Comparison of ENCODE assay signal across 22 cellular contexts in genomic region chr3:143321058-143321769, GRCh38.
DNase-seq lines count a peak whose midpoint lies in the region; ATAC-seq, FAIRE-seq and TF ChIP-seq lines count a peak whose summit lies in the region.
"Had no signal": no experiment of that assay in that cellular context is flagged by ENCODE, and none has a peak within 500 bp of the region (broad histone marks: within the 10 kb centered on the region; RNA-seq: fewer than 3 reads in every experiment).

No MANE protein-coding gene starts in this region.

- H3K79me2 ChIP-seq in endothelial cell of umbilical vein (ENCODE audit: control insufficient read depth, insufficient read depth, low read length), result no peaks in the 10 kb centered on the region

- H3K36me3 ChIP-seq in endothelial cell of umbilical vein (ENCODE audit: control insufficient read depth in 2 of 2, extremely low read depth in 1 of 2, insufficient read depth in 2 of 2, low read length in 2 of 2) (no peaks in the 10 kb centered on the region), right lobe of liver (no peaks in the 10 kb centered on the region)
- H3K36me3 ChIP-seq: MG63, SJCRH30 had no signal

- no TSS peak for BruUV-seq in endothelial cell of umbilical vein (replicated peaks; lab: Mats Ljungman, UMichigan)

- intact Hi-C loops in activated CD8-positive, alpha-beta T cell treated with anti-CD3 and anti-CD28 coated beads for 36 hours (cut with micrococcal nuclease), result no loop called here
- intact Hi-C loops in endothelial cell of umbilical vein (cut with micrococcal nuclease) (no loop called here), right lobe of liver (cut with DNase I) (no loop called here)

- H3K4me1 ChIP-seq in endothelial cell of umbilical vein (ENCODE audit: control insufficient read depth, extremely low read depth, insufficient read depth, low read length) (no peaks in the 10 kb centered on the region), right lobe of liver (no peaks in the 10 kb centered on the region)
- H3K4me1 ChIP-seq: SJCRH30 had no signal

- POLR2A ChIA-PET in activated CD8-positive, alpha-beta T cell treated with anti-CD3 and anti-CD28 coated beads, Interleukin-2, amount 10 ng/mL, durations not matched to agents 7 days and 5 days (lab: Charles Lee), result no interaction called here
- POLR2A ChIA-PET in activated CD8-positive, alpha-beta T cell treated with anti-CD3 and anti-CD28 coated beads for 36 hours (lab: Charles Lee), result no interaction called here
- POLR2A ChIA-PET in endothelial cell of umbilical vein (lab: Charles Lee), result interaction anchor here (0.6 kb wide), 1 partner anchor 161 kb away, joined by 3 read pairs; no protein-coding TSS in a partner anchor

- no peak overlapping the region for H3K4me3 Mint-ChIP-seq in activated CD8-positive, alpha-beta T cell treated with anti-CD3 and anti-CD28 coated beads, Interleukin-2, amount 10 ng/mL, durations not matched to agents 7 days and 5 days
- H3K4me3 Mint-ChIP-seq in activated CD8-positive, alpha-beta T cell treated with anti-CD3 and anti-CD28 coated beads for 36 hours, result no peak overlapping the region
- H3K4me3 Mint-ChIP-seq: CD8-positive, alpha-beta T cell had no signal

- TF ChIP-seq POLR2A in endothelial cell of umbilical vein (IDR thresholded peaks at IDR 0.05; ENCODE audit: low read depth, low read length) (no peak), right lobe of liver (IDR thresholded peaks at IDR 0.05) (no peak)

- CTCF ChIA-PET in activated CD8-positive, alpha-beta T cell treated with anti-CD3 and anti-CD28 coated beads, Interleukin-2, amount 10 ng/mL, durations not matched to agents 7 days and 5 days (lab: Charles Lee), result no interaction called here
- CTCF ChIA-PET in activated CD8-positive, alpha-beta T cell treated with anti-CD3 and anti-CD28 coated beads for 36 hours (lab: Charles Lee), result interaction anchor here (0.7 kb wide), 1 partner anchor 9 kb away, joined by 3 read pairs; no protein-coding TSS in a partner anchor
- CTCF ChIA-PET in endothelial cell of umbilical vein (lab: Charles Lee), result interaction anchor here (1.0 to 1.5 kb wide), 2 partner anchors 9 to 353 kb away, joined by 4 to 6 read pairs; no protein-coding TSS in a partner anchor

- no peaks in the 10 kb centered on the region for H4K20me1 ChIP-seq in endothelial cell of umbilical vein (replicated peaks; ENCODE audit: control insufficient read depth, extremely low read depth, insufficient read depth, low read length)

- TF ChIP-seq CTCF in activated CD8-positive, alpha-beta T cell treated with anti-CD3 and anti-CD28 coated beads for 36 hours (IDR thresholded peaks at IDR 0.05), result no peak
- no peak for TF ChIP-seq CTCF in endothelial cell of umbilical vein (IDR thresholded peaks at IDR 0.05; ENCODE audit: extremely low read depth in 1 of 2, insufficient read depth in 1 of 2, low read depth in 1 of 2, low read length in 2 of 2)
- TF ChIP-seq CTCF in right lobe of liver (IDR thresholded peaks at IDR 0.05), result no peak

- H3K36me3 Mint-ChIP-seq in activated CD8-positive, alpha-beta T cell treated with anti-CD3 and anti-CD28 coated beads, Interleukin-2, amount 10 ng/mL, durations not matched to agents 7 days and 5 days (ENCODE audit: low read depth), result no peaks in the 10 kb centered on the region
- H3K36me3 Mint-ChIP-seq in activated CD8-positive, alpha-beta T cell treated with anti-CD3 and anti-CD28 coated beads for 36 hours (ENCODE audit: low read depth), result peaks cover 1% of the 10 kb centered on the region

- peak overlapping the region; percentile 11 for H2AFZ ChIP-seq in endothelial cell of umbilical vein (ENCODE audit: low read depth, low read length)
- H2AFZ ChIP-seq: PC-9 had no signal

- H3K4me1 Mint-ChIP-seq in activated CD8-positive, alpha-beta T cell treated with anti-CD3 and anti-CD28 coated beads, Interleukin-2, amount 10 ng/mL, durations not matched to agents 7 days and 5 days (ENCODE audit: low read depth), result no peaks in the 10 kb centered on the region
- peaks cover under 1% of the 10 kb centered on the region for H3K4me1 Mint-ChIP-seq in activated CD8-positive, alpha-beta T cell treated with anti-CD3 and anti-CD28 coated beads for 36 hours (ENCODE audit: low read depth)

- H3K27me3 Mint-ChIP-seq in activated CD8-positive, alpha-beta T cell treated with anti-CD3 and anti-CD28 coated beads, Interleukin-2, amount 10 ng/mL, durations not matched to agents 7 days and 5 days (ENCODE audit: low read depth), result no peaks in the 10 kb centered on the region
- no peaks in the 10 kb centered on the region for H3K27me3 Mint-ChIP-seq in activated CD8-positive, alpha-beta T cell treated with anti-CD3 and anti-CD28 coated beads for 36 hours

- no peaks in the 10 kb centered on the region for H3K27me3 ChIP-seq in endothelial cell of umbilical vein (ENCODE audit: control insufficient read depth in 2 of 2, insufficient read depth in 2 of 2, low read length in 2 of 2)
- H3K27me3 ChIP-seq in right lobe of liver, result no peaks in the 10 kb centered on the region
- H3K27me3 ChIP-seq: MG63, SJCRH30 had no signal

- peak overlapping the region; percentile 12 for H3K27ac Mint-ChIP-seq in activated CD8-positive, alpha-beta T cell treated with anti-CD3 and anti-CD28 coated beads, Interleukin-2, amount 10 ng/mL, durations not matched to agents 7 days and 5 days
- no peak overlapping the region for H3K27ac Mint-ChIP-seq in activated CD8-positive, alpha-beta T cell treated with anti-CD3 and anti-CD28 coated beads for 36 hours
- H3K27ac Mint-ChIP-seq: CD8-positive, alpha-beta T cell had no signal

- DNase-seq in activated CD8-positive, alpha-beta T cell treated with anti-CD3 and anti-CD28 coated beads, Interleukin-2, amount 10 ng/mL, durations not matched to agents 7 days and 5 days, result no peak
- no peak for DNase-seq in activated CD8-positive, alpha-beta T cell treated with anti-CD3 and anti-CD28 coated beads for 36 hours
- DNase-seq in endothelial cell of umbilical vein (ENCODE audit: low read depth, low spot score) (no peak), UCSD-AML1 (lab: John Stamatoyannopoulos, UW; ENCODE audit: unreplicated experiment) (no peak), HCEC 1CT (no peak), right lobe of liver (no peak), HPDE6-E6E7 (ENCODE audit: extremely low spot score) (no peak)
- DNase-seq: CD8-positive, alpha-beta T cell; DMS53; GOT3; IMR-90; Kasumi-1; MG63; NCI-H187; NCI-H2107; NCI-H2227 treated with DMSO at 0.1 percent for 48 hours; NCI-H510A treated with DMSO at 0.1 percent for 48 hours; NCI-H82; PC-9; SJCRH30 had no signal

- FAIRE-seq in endothelial cell of umbilical vein (lab: Jason Lieb, UNC), result no peak
- FAIRE-seq: A204.1 had no signal

- no peak overlapping the region for H3K4me2 ChIP-seq in endothelial cell of umbilical vein (ENCODE audit: insufficient read depth, low read length)
- H3K4me2 ChIP-seq: PC-9 had no signal

- no peak for ATAC-seq in activated CD8-positive, alpha-beta T cell treated with anti-CD3 and anti-CD28 coated beads, Interleukin-2, amount 10 ng/mL, durations not matched to agents 7 days and 5 days
- no peak for ATAC-seq in activated CD8-positive, alpha-beta T cell treated with anti-CD3 and anti-CD28 coated beads for 36 hours
- peak; percentile 74 for ATAC-seq in HG02870 (IDR thresholded peaks at IDR 0.05; ENCODE audit: unreplicated experiment)
- ATAC-seq in right lobe of liver, result no peak
- ATAC-seq: CD8-positive, alpha-beta T cell had no signal

- WGBS in right lobe of liver (ENCODE audit: insufficient coverage, low coverage, low lambda C conversion rate, missing lambda C conversion rate), result 52% methylated on average over 5 of the region's 5 CpGs

- no peaks in the 10 kb centered on the region for H3K9me3 ChIP-seq in endothelial cell of umbilical vein (replicated peaks; ENCODE audit: control insufficient read depth, insufficient read depth, low read length)
- H3K9me3 ChIP-seq in right lobe of liver, result no peaks in the 10 kb centered on the region
- H3K9me3 ChIP-seq: MG63, SJCRH30 had no signal

- H3K9ac ChIP-seq in endothelial cell of umbilical vein (replicated peaks; ENCODE audit: extremely low read depth, insufficient read depth, low read length), result no peak overlapping the region

- no peaks in the 10 kb centered on the region for H3K9me1 ChIP-seq in endothelial cell of umbilical vein (replicated peaks; ENCODE audit: control insufficient read depth, extremely low read depth, insufficient read depth, low read length)

- dilution Hi-C loops in endothelial cell of umbilical vein (cut with MboI; ENCODE audit: extremely low pct_ligation_motif_present, low sequenced_read_pairs), result no loop called here

- H3K9me3 Mint-ChIP-seq in activated CD8-positive, alpha-beta T cell treated with anti-CD3 and anti-CD28 coated beads, Interleukin-2, amount 10 ng/mL, durations not matched to agents 7 days and 5 days (ENCODE audit: insufficient read depth), result no peaks in the 10 kb centered on the region
- no peaks in the 10 kb centered on the region for H3K9me3 Mint-ChIP-seq in activated CD8-positive, alpha-beta T cell treated with anti-CD3 and anti-CD28 coated beads for 36 hours
- H3K9me3 Mint-ChIP-seq: CD8-positive, alpha-beta T cell had no signal

- H3K4me3 ChIP-seq in endothelial cell of umbilical vein (replicated peaks in 1 of 3; ENCODE audit: insufficient read depth in 1 of 3, low read depth in 1 of 3, low read length in 3 of 3) (no peak overlapping the region), right lobe of liver (no peak overlapping the region)
- H3K4me3 ChIP-seq: MG63, PC-9, SJCRH30 had no signal

- no peak overlapping the region for H3K27ac ChIP-seq in endothelial cell of umbilical vein (ENCODE audit: insufficient read depth, low read depth, low read length)
- H3K27ac ChIP-seq in right lobe of liver, result no peak overlapping the region
- H3K27ac ChIP-seq: PC-9, SJCRH30 had no signal

TF ChIP-seq in endothelial cell of umbilical vein, 7 proteins besides CTCF, POLR2A, EP300 and RAD21:
- no peak for TF ChIP-seq MYC (IDR thresholded peaks at IDR 0.05; ENCODE audit: low read depth, low read length)
- TF ChIP-seq GATA2 (IDR thresholded peaks at IDR 0.05; ENCODE audit: insufficient read depth, insufficient read length, low read depth, low read length), result no peak
- no peak for TF ChIP-seq POLR2AphosphoS5 (IDR thresholded peaks at IDR 0.05; ENCODE audit: insufficient read depth, low read depth, low read length)
- TF ChIP-seq EZH2 (IDR thresholded peaks at IDR 0.05; ENCODE audit: borderline replicate concordance, low read depth, low read length, severe bottlenecking), result no peak
- TF ChIP-seq, protein P1, sequence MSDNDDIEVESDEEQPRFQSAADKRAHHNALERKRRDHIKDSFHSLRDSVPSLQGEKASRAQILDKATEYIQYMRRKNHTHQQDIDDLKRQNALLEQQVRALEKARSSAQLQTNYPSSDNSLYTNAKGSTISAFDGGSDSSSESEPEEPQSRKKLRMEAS (IDR thresholded peaks at IDR 0.05; ENCODE audit: insufficient read depth, insufficient read length), result no peak
- no peak for TF ChIP-seq JUN (IDR thresholded peaks at IDR 0.05; ENCODE audit: borderline replicate concordance, insufficient read depth, insufficient read length, low read depth)
- no peak for TF ChIP-seq FOS (IDR thresholded peaks at IDR 0.05; ENCODE audit: borderline replicate concordance, insufficient read depth, low read length)
TF ChIP-seq in endothelial cell of umbilical vein: peak in this region for 0.
